In the genomic region with DNA sequence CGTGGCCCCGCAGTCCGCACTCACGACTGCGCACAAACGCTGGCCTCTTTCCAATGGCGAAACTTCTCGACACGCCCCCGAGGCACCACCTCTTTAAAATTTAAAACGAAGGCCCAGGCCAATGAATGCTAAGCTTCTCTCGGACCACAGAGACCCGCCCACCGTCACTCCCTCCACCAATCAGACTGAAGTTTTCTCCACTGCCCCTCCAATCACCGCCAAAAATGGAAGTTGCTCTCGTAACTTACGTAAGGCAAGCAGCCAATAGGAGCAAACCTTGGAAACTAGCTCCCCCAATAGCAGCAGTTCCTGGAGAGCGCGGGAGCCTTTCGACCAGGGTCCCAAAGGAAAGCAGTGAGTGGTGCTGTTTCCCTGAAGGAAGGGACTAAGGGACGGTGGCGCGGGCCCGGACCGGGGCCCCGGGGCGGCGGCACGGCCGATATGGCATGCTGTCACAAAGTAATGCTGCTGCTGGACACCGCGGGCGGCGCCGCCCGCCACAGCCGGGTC, we compare ENCODE assay signal across 8 cellular contexts. TPM values are rescaled to one million over a fixed set of nuclear protein-coding genes. Genes with fewer than 3 reads are reported as not detected.
A peak's percentile ranks its signal among the peaks of the same experiment; 100 is the strongest.
DNase-seq lines count a peak whose midpoint lies in the region; ATAC-seq, FAIRE-seq and TF ChIP-seq lines count a peak whose summit lies in the region.

A gene with protein sequence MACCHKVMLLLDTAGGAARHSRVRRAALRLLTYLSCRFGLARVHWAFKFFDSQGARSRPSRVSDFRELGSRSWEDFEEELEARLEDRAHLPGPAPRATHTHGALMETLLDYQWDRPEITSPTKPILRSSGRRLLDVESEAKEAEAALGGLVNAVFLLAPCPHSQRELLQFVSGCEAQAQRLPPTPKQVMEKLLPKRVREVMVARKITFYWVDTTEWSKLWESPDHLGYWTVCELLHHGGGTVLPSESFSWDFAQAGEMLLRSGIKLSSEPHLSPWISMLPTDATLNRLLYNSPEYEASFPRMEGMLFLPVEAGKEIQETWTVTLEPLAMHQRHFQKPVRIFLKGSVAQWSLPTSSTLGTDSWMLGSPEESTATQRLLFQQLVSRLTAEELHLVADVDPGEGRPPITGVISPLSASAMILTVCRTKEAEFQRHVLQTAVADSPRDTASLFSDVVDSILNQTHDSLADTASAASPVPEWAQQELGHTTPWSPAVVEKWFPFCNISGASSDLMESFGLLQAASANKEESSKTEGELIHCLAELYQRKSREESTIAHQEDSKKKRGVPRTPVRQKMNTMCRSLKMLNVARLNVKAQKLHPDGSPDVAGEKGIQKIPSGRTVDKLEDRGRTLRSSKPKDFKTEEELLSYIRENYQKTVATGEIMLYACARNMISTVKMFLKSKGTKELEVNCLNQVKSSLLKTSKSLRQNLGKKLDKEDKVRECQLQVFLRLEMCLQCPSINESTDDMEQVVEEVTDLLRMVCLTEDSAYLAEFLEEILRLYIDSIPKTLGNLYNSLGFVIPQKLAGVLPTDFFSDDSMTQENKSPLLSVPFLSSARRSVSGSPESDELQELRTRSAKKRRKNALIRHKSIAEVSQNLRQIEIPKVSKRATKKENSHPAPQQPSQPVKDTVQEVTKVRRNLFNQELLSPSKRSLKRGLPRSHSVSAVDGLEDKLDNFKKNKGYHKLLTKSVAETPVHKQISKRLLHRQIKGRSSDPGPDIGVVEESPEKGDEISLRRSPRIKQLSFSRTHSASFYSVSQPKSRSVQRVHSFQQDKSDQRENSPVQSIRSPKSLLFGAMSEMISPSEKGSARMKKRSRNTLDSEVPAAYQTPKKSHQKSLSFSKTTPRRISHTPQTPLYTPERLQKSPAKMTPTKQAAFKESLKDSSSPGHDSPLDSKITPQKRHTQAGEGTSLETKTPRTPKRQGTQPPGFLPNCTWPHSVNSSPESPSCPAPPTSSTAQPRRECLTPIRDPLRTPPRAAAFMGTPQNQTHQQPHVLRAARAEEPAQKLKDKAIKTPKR (N-terminal part only) (plus strand): TSS at position 324 of the 510 bp plus-strand sequence. CDS start 118 bp downstream, at position 442.

- TF ChIP-seq POLR2A in GM19193 (IDR thresholded peaks at IDR 0.05; ENCODE audit: extremely low read depth, insufficient read depth, insufficient read length) = peak; percentile 78

- no peak for TF ChIP-seq CTCF in kidney (IDR thresholded peaks at IDR 0.05; ENCODE audit: borderline replicate concordance, extremely low read depth, insufficient read depth)

- peak within 1 kb of the TSS; percentile 64 to 70 for H3K4me3 ChIP-seq in kidney (ENCODE audit: low read length in 2 of 2)

- intact Hi-C loops in kidney (cut with DNase I) = no loop called here

- FAIRE-seq in kidney (lab: Jason Lieb, UNC) = peak; percentile 99

- H3K9ac ChIP-seq in kidney (ENCODE audit: low read length in 2 of 2) = no peak within 1 kb of the TSS

- ATAC-seq in HG03432 (IDR thresholded peaks at IDR 0.05; ENCODE audit: unreplicated experiment) = peak; percentile 95
- ATAC-seq in activated CD4-positive, CD25-positive, alpha-beta regulatory T cell treated with anti-CD3 and anti-CD28 coated beads, Interleukin-2, amount 50 U/mL, for 24 hours = peak; percentile 97 to 99

- H3K36me3 ChIP-seq in kidney (ENCODE audit: control insufficient read depth in 1 of 2, insufficient read depth in 2 of 2, low read length in 2 of 2) = no peaks in the 10 kb centered on the region

- no peaks in the 10 kb centered on the region for H3K9me3 ChIP-seq in kidney (ENCODE audit: control insufficient read depth in 1 of 2, low read length in 2 of 2)

- H3K27ac ChIP-seq in kidney (ENCODE audit: low read depth in 2 of 2, low read length in 2 of 2) = no peak within 1 kb of the TSS

- H3K4me1 ChIP-seq in kidney (ENCODE audit: control insufficient read depth in 1 of 2, insufficient read depth in 1 of 2, low read depth in 1 of 2, low read length in 2 of 2) = peaks cover 0 to 6% of the 10 kb centered on the region in 2 donors

- DNase-seq in Ammon's horn (ENCODE audit: low spot score) (peak; percentile 98), NCI-H460 (ENCODE audit: extremely low read depth, low read depth) (peak; percentile 99), cerebellum (ENCODE audit: low spot score) (peak; percentile 89), kidney (peak; percentile 97)
- peak; percentile 97 for DNase-seq in stimulated activated CD4-positive, alpha-beta T cell treated with anti-CD3 and anti-CD28 coated beads, Interleukin-15, amount 100 ng/mL, for 24 hours

RNA-seq across cellular contexts. Expression of the gene that starts here (rescaled TPM):
- total RNA-seq in NCI-H460 (2014; rRNA removed; shearing (Covaris generic)) = 5.2 and 5.9 TPM in 2 replicates
- polyA plus RNA-seq in NCI-H460 (2014; cell fraction: nucleus; rRNA removed) = 11.8 and 12.4 TPM in 2 replicates
- total RNA-seq in cerebellum (5.7 TPM), kidney (0.25 TPM)
- polyA plus RNA-seq in kidney (ENCODE audit: insufficient read depth, low read depth, low replicate concordance) = not detected

Comparison
In these comparisons a context has a peak if more than half of its experiments do, and no peak if none do; other contexts are left out.
1. Peak in DNase-seq and H3K4me3 ChIP-seq in kidney; RNA of the gene not detected or under 1 TPM.